8 cellular contexts compared by ENCODE assay signal in genomic region chr17:3635474-3636153, GRCh38. TPM values are rescaled to one million over a fixed set of nuclear protein-coding genes. Genes with fewer than 3 reads are reported as not detected.
A peak's percentile ranks its signal among the peaks of the same experiment; 100 is the strongest.
DNase-seq lines count a peak whose midpoint lies in the region; ATAC-seq and TF ChIP-seq lines count a peak whose summit lies in the region.

No MANE protein-coding gene starts in this region.

- H3K4me3 ChIP-seq in SU-DHL-6 (ENCODE audit: insufficient read depth, low read length, poor library complexity, severe bottlenecking) (peak overlapping the region; percentile 86), fibroblast of villous mesenchyme (ENCODE audit: low read depth, low read length) (peak overlapping the region; percentile 93)

- 0 out of 2 replicates have a peak, but pooled peaks cover 4% of the 10 kb centered on the region for H3F3A ChIP-seq in SU-DHL-6 (ENCODE audit: insufficient read depth)

- H3K27me3 Mint-ChIP-seq in progenitor cell of endocrine pancreas = no peaks in the 10 kb centered on the region

- H3K4me3 Mint-ChIP-seq in progenitor cell of endocrine pancreas (ENCODE audit: low read depth) = peak overlapping the region; percentile 94

- no peak for ATAC-seq in HG02610 (IDR thresholded peaks at IDR 0.05; ENCODE audit: unreplicated experiment)

- peaks cover 14% of the 10 kb centered on the region; the same call in 1 of the 2 replicates for H3K79me2 ChIP-seq in SU-DHL-6 (ENCODE audit: insufficient read depth, low read length)

- no peaks in the 10 kb centered on the region for H3K36me3 Mint-ChIP-seq in progenitor cell of endocrine pancreas (ENCODE audit: insufficient read depth)

- H3K27me3 ChIP-seq in SU-DHL-6 (ENCODE audit: low read length) = no peaks in the 10 kb centered on the region

- peaks cover 22% of the 10 kb centered on the region for H3K4me1 Mint-ChIP-seq in progenitor cell of endocrine pancreas (ENCODE audit: low read depth)

- no peaks in the 10 kb centered on the region for H4K20me1 ChIP-seq in SU-DHL-6 (ENCODE audit: low read depth, low read length)

- H3K9ac ChIP-seq in SU-DHL-6 (ENCODE audit: low read length) = peak overlapping the region; percentile 81

- DNase-seq in activated T-cell treated with anti-CD3 and anti-CD28 coated beads, Interleukin-2, amount 50 U/mL, for 1 hour = peak; percentile 24
- no peak for DNase-seq in activated T-cell treated with anti-CD3 and anti-CD28 coated beads, Interleukin-2, amount 50 U/mL, for 48 hours
- DNase-seq in fibroblast of villous mesenchyme (ENCODE audit: low read depth) (no peak), progenitor cell of endocrine pancreas (ENCODE audit: low spot score, unreplicated experiment) (no peak), D341Med (ENCODE audit: low spot score) (no peak), NCI-H446 (lab: John Stamatoyannopoulos, UW) (no peak)

- peak overlapping the region; percentile 62 for H2AFZ ChIP-seq in SU-DHL-6 (ENCODE audit: low read depth, low read length, severe bottlenecking)

- H3K9me2 ChIP-seq in SU-DHL-6 (replicated peaks; ENCODE audit: insufficient read depth, low read length) = no peaks in the 10 kb centered on the region

- no peaks in the 10 kb centered on the region for H3K9me3 Mint-ChIP-seq in progenitor cell of endocrine pancreas (ENCODE audit: low read depth)

- no peak for TF ChIP-seq CTCF in SU-DHL-6 (IDR thresholded peaks at IDR 0.05; ENCODE audit: insufficient read depth, low read length, poor library complexity, severe bottlenecking)
- TF ChIP-seq CTCF in fibroblast of villous mesenchyme (IDR thresholded peaks at IDR 0.05; ENCODE audit: insufficient read depth, low read depth, low read length) = no peak
- peak; percentile 25 for TF ChIP-seq CTCF in progenitor cell of endocrine pancreas (IDR thresholded peaks at IDR 0.05; ENCODE audit: unreplicated experiment)

- H3K9me3 ChIP-seq in SU-DHL-6 (ENCODE audit: insufficient read depth, low read length) = no peaks in the 10 kb centered on the region

- peak overlapping the region; percentile 85; the same call in 1 of the 2 replicates for H3K27ac ChIP-seq in SU-DHL-6 (ENCODE audit: low read depth, low read length)

- H3K36me3 ChIP-seq in SU-DHL-6 (ENCODE audit: low read length) = no peaks in the 10 kb centered on the region

- peak overlapping the region; percentile 89 for H3K27ac Mint-ChIP-seq in progenitor cell of endocrine pancreas

- peak overlapping the region; percentile 65 for H3K4me2 ChIP-seq in SU-DHL-6 (ENCODE audit: low read depth, low read length, poor library complexity, severe bottlenecking)

RNA-seq across cellular contexts. Expression of gene SHPK, which starts 0.4 kb away (rescaled TPM):
- total RNA-seq in fibroblast of villous mesenchyme (8.6 and 11.6 TPM in 2 replicates), progenitor cell of endocrine pancreas (19.2 and 22.0 TPM in 2 replicates)

RNA-seq across cellular contexts. Expression of gene CTNS, which starts 0.9 kb away (rescaled TPM):
- total RNA-seq in fibroblast of villous mesenchyme = 25.9 and 31.6 TPM in 2 replicates
- 16.4 and 16.5 TPM in 2 replicates for total RNA-seq in progenitor cell of endocrine pancreas

RNA-seq across cellular contexts. Expression of gene TRPV1, which starts 26.4 kb away (rescaled TPM):
- total RNA-seq in fibroblast of villous mesenchyme = 2.2 and 2.9 TPM in 2 replicates
- 11.9 and 12.5 TPM in 2 replicates for total RNA-seq in progenitor cell of endocrine pancreas

RNA-seq across cellular contexts. Expression of gene TAX1BP3, which starts 32.8 kb away (rescaled TPM):
- 215 and 228 TPM in 2 replicates for total RNA-seq in fibroblast of villous mesenchyme
- 81.3 and 93.8 TPM in 2 replicates for total RNA-seq in progenitor cell of endocrine pancreas

RNA-seq across cellular contexts. Expression of gene EMC6, which starts 33.0 kb away (rescaled TPM):
- 12.6 and 16.4 TPM in 2 replicates for total RNA-seq in fibroblast of villous mesenchyme
- 40.0 and 42.8 TPM in 2 replicates for total RNA-seq in progenitor cell of endocrine pancreas
